8 cellular contexts compared by ENCODE assay signal in genomic region chr13:66618702-66619101, GRCh38.
DNase-seq lines count a peak whose midpoint lies in the region; ATAC-seq and TF ChIP-seq lines count a peak whose summit lies in the region.

No MANE protein-coding gene starts in this region.

- intact Hi-C loops in heart right ventricle (cut with DNase I) (no loop called here), cardiac septum (cut with DNase I) (no loop called here), uterus (cut with DNase I; ENCODE audit: low total_unique reads) (no loop called here)

- H3K9ac ChIP-seq in fibroblast of lung (ENCODE audit: insufficient read depth, low read length) = no peak overlapping the region

- 64 to 68% methylated on average over 1 of the region's 1 CpG for WGBS in heart right ventricle, 2 donors

- H3K36me3 ChIP-seq in heart right ventricle = no peaks in the 10 kb centered on the region
- no peaks in the 10 kb centered on the region for H3K36me3 ChIP-seq in fibroblast of lung (ENCODE audit: control insufficient read depth, insufficient read depth, low read length)
- H3K36me3 ChIP-seq in uterus = no peaks in the 10 kb centered on the region

- H3K4me1 ChIP-seq in heart right ventricle (peaks cover 0 to 5% (median 0%) of the 10 kb centered on the region in 9 donors), fibroblast of lung (ENCODE audit: control insufficient read depth, extremely low read depth, insufficient read depth, low read length) (no peaks in the 10 kb centered on the region), uterus (no peaks in the 10 kb centered on the region)

- H3K4me3 ChIP-seq in heart right ventricle (no peak overlapping the region), fibroblast of lung (replicated peaks in 1 of 4; ENCODE audit: control extremely low read depth in 1 of 4, insufficient read depth in 1 of 4, low read depth in 3 of 4, low read length in 4 of 4) (no peak overlapping the region), uterus (no peak overlapping the region)

- H3K27ac ChIP-seq in heart right ventricle (no peak overlapping the region), fibroblast of lung (ENCODE audit: insufficient read depth, low read length) (no peak overlapping the region), uterus (no peak overlapping the region)

- H3K4me2 ChIP-seq in fibroblast of lung (ENCODE audit: extremely low read depth, insufficient read depth, low read length) = no peak overlapping the region

- ATAC-seq in heart right ventricle (peak in 1 of 8 donors; percentile 47), HG03135 (IDR thresholded peaks at IDR 0.05; ENCODE audit: unreplicated experiment) (no peak), GM19452 (IDR thresholded peaks at IDR 0.05; ENCODE audit: unreplicated experiment) (no peak), GM21737 (IDR thresholded peaks at IDR 0.05; ENCODE audit: unreplicated experiment) (no peak)

- TF ChIP-seq CTCF in heart right ventricle (IDR thresholded peaks at IDR 0.05) (peak in 7 of 9 donors; percentile 28 to 49 (median 41)), fibroblast of lung (conservative IDR thresholded peaks at IDR 0.05 in 1 of 2, IDR thresholded peaks at IDR 0.05 in 1 of 2; ENCODE audit: low read depth in 1 of 2, low read length in 2 of 2) (peak; percentile 23 to 64), uterus (IDR thresholded peaks at IDR 0.05) (no peak)

- no peaks in the 10 kb centered on the region for H4K20me1 ChIP-seq in fibroblast of lung (ENCODE audit: control insufficient read depth, extremely low read depth, insufficient read depth, low read length)

- H3K79me2 ChIP-seq in fibroblast of lung (ENCODE audit: control insufficient read depth, insufficient read depth, low read length) = no peaks in the 10 kb centered on the region

- H2AFZ ChIP-seq in fibroblast of lung (ENCODE audit: low read length) = no peak overlapping the region

- DNase-seq in heart right ventricle = no peak
- DNase-seq in cardiac septum (ENCODE audit: low spot score) = no peak
- peak; percentile 54 for DNase-seq in NCI-H2171 treated with DMSO at 0.1 percent for 48 hours (lab: John Stamatoyannopoulos, UW)
- peak; percentile 46 to 72 for DNase-seq in fibroblast of lung (ENCODE audit: low read depth in 2 of 2)
- DNase-seq in uterus = no peak

- H3K27me3 ChIP-seq in heart right ventricle = no peaks in the 10 kb centered on the region
- no peaks in the 10 kb centered on the region for H3K27me3 ChIP-seq in fibroblast of lung (ENCODE audit: control insufficient read depth, insufficient read depth, low read length)
- H3K27me3 ChIP-seq in uterus = no peaks in the 10 kb centered on the region

- H3K9me3 ChIP-seq in heart right ventricle (peaks cover 0 to 18% (median 0%) of the 10 kb centered on the region in 11 donors), fibroblast of lung (ENCODE audit: control insufficient read depth, insufficient read depth, low read depth, low read length) (no peaks in the 10 kb centered on the region), uterus (no peaks in the 10 kb centered on the region)

- TF ChIP-seq POLR2A in uterus (IDR thresholded peaks at IDR 0.05) = no peak

Comparison
In these comparisons a context has a peak if more than half of its experiments do, and no peak if none do; other contexts are left out.
1. DNase-seq: peak in NCI-H2171 treated with DMSO at 0.1 percent for 48 hours (single experiment) and fibroblast of lung (2 of 2); none in heart right ventricle (0 of 2), cardiac septum (single experiment) and uterus (0 of 2).
2. CTCF ChIP-seq: peak in heart right ventricle (7 of 9) and fibroblast of lung (2 of 2); none in uterus (0 of 4).